In the genomic region with DNA sequence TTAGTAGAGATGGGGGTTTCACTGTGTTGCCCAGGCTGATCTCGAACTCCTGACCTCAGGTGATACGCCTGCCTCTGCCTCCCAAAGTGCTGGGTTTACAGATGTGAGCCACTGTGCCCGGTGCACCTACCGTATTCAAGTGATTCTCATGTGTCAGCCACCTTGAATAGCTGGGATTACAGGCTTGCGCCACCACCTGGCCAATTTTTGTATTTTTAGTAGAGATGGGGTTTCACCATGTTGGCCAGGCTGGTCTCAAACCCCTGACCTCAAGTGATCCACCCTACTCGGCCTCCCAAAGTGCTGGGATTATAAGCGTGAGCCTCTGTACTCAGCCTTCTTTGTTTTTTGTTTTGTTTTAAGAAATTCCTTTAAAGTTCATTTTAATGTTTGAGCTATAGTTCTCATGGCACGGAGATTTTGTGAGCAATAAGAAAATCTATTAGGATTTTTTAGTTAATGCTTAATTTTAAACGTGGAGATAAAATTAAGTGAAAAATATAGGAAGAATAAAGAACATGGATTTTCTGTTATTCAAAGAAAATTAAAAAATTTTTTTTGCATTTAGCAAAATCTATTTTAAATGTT, we compare ENCODE assay signal across 8 cellular contexts.
A peak's percentile ranks its signal among the peaks of the same experiment; 100 is the strongest.
DNase-seq lines count a peak whose midpoint lies in the region; ATAC-seq and TF ChIP-seq lines count a peak whose summit lies in the region.

No MANE protein-coding gene starts in this region.

- intact Hi-C loops in activated CD4-positive, alpha-beta T cell treated with anti-CD3 and anti-CD28 coated beads for 36 hours (cut with DNase I, micrococcal nuclease), result loop anchor here (1.0 to 5.0 kb wide), 5 partner anchors 243 to 372 kb away; a partner anchor contains a TSS

- CTCF ChIA-PET in activated CD4-positive, alpha-beta T cell treated with anti-CD3 and anti-CD28 coated beads for 36 hours (lab: Charles Lee), result interaction anchor here (0.6 to 2.0 kb wide), 23 partner anchors 11 to 622 kb away, joined by 3 to 12 read pairs (median 3); a partner anchor contains a TSS

- TF ChIP-seq POLR2A in erythroblast (IDR thresholded peaks at IDR 0.05; ENCODE audit: low read length), result no peak

- H3K4me3 Mint-ChIP-seq in activated CD4-positive, alpha-beta T cell treated with anti-CD3 and anti-CD28 coated beads for 36 hours, result no peak overlapping the region
- H3K4me3 Mint-ChIP-seq in progenitor cell of endocrine pancreas (ENCODE audit: low read depth), result no peak overlapping the region

- H3K9me3 Mint-ChIP-seq in activated CD4-positive, alpha-beta T cell treated with anti-CD3 and anti-CD28 coated beads for 36 hours (ENCODE audit: low read depth), result no peaks in the 10 kb centered on the region
- H3K9me3 Mint-ChIP-seq in progenitor cell of endocrine pancreas (ENCODE audit: low read depth), result peaks cover 5% of the 10 kb centered on the region

- H3K27ac Mint-ChIP-seq in activated CD4-positive, alpha-beta T cell treated with anti-CD3 and anti-CD28 coated beads for 36 hours, result no peak overlapping the region
- no peak overlapping the region for H3K27ac Mint-ChIP-seq in progenitor cell of endocrine pancreas

- POLR2A ChIA-PET in activated CD4-positive, alpha-beta T cell treated with anti-CD3 and anti-CD28 coated beads for 36 hours (lab: Charles Lee), result interaction anchor here (0.7 kb wide), 1 partner anchor 300 kb away, joined by 4 read pairs; no protein-coding TSS in a partner anchor

- H3K4me1 Mint-ChIP-seq in activated CD4-positive, alpha-beta T cell treated with anti-CD3 and anti-CD28 coated beads for 36 hours, result peaks cover 9% of the 10 kb centered on the region
- peaks cover 16% of the 10 kb centered on the region for H3K4me1 Mint-ChIP-seq in progenitor cell of endocrine pancreas (ENCODE audit: low read depth)

- H3K36me3 Mint-ChIP-seq in activated CD4-positive, alpha-beta T cell treated with anti-CD3 and anti-CD28 coated beads for 36 hours (ENCODE audit: low read depth), result no peaks in the 10 kb centered on the region
- peaks cover 21% of the 10 kb centered on the region for H3K36me3 Mint-ChIP-seq in progenitor cell of endocrine pancreas (ENCODE audit: insufficient read depth)

- no peaks in the 10 kb centered on the region for H3K27me3 Mint-ChIP-seq in activated CD4-positive, alpha-beta T cell treated with anti-CD3 and anti-CD28 coated beads for 36 hours
- no peaks in the 10 kb centered on the region for H3K27me3 Mint-ChIP-seq in progenitor cell of endocrine pancreas

- ATAC-seq in activated CD4-positive, alpha-beta T cell treated with anti-CD3 and anti-CD28 coated beads for 36 hours, result peak; percentile 84
- ATAC-seq in omental fat pad (ENCODE audit: low FRiP score), result no peak

- TF ChIP-seq CTCF in progenitor cell of endocrine pancreas (IDR thresholded peaks at IDR 0.05; ENCODE audit: unreplicated experiment) (peak; percentile 47), omental fat pad (IDR thresholded peaks at IDR 0.05) (no peak)

- DNase-seq in activated CD4-positive, alpha-beta T cell treated with anti-CD3 and anti-CD28 coated beads for 24 hours (ENCODE audit: low read depth in 2 of 2), result peak; percentile 13 to 37
- DNase-seq in activated CD4-positive, alpha-beta T cell treated with anti-CD3 and anti-CD28 coated beads for 1 hour, result no peak
- peak; percentile 67 for DNase-seq in HT1080 (ENCODE audit: low read depth)
- DNase-seq in activated CD4-positive, alpha-beta T cell treated with anti-CD3 and anti-CD28 coated beads for 36 hours, result peak; percentile 74
- DNase-seq in erythroblast (lab: John Stamatoyannopoulos, UW), result peak; percentile 68 to 76
- DNase-seq in progenitor cell of endocrine pancreas (ENCODE audit: low spot score, unreplicated experiment), result no peak
- no peak for DNase-seq in omental fat pad (ENCODE audit: low spot score)
- DNase-seq in midbrain (lab: John Stamatoyannopoulos, UW), result no peak

Comparison
In these comparisons a context has a peak if more than half of its experiments do, and no peak if none do; other contexts are left out.
1. DNase-seq: peak in activated CD4-positive, alpha-beta T cell treated with anti-CD3 and anti-CD28 coated beads for 24 hours (2 of 2), HT1080 (single experiment), activated CD4-positive, alpha-beta T cell treated with anti-CD3 and anti-CD28 coated beads for 36 hours (single experiment) and erythroblast (2 of 2); none in activated CD4-positive, alpha-beta T cell treated with anti-CD3 and anti-CD28 coated beads for 1 hour (single experiment), progenitor cell of endocrine pancreas (single experiment), omental fat pad (single experiment) and midbrain (single experiment).